ENCODE assay signal across 8 cellular contexts in genomic region chr12:124993568-124994434, GRCh38. TPM values are rescaled to one million over a fixed set of nuclear protein-coding genes. Genes with fewer than 3 reads are reported as not detected.
DNase-seq lines count a peak whose midpoint lies in the region; ATAC-seq, FAIRE-seq and TF ChIP-seq lines count a peak whose summit lies in the region.

TSS of gene BRI3BP (plus strand) at chr12:124993645. CDS start at chr12:124993791, 146 bp downstream.

- in situ Hi-C loops in HepG2 (cut with HindIII; ENCODE audit: extremely low pct_ligation_motif_present, low pct_unique_long_range_greater_than_20kb): no loop called here

- CTCF ChIA-PET in HepG2 (lab: Yijun Ruan, JAX; ENCODE audit: low intra/inter-chr PET ratio, low total read pairs): no interaction called here

- no peaks in the 10 kb centered on the region for H3K9me3 Mint-ChIP-seq in chondrocyte (ENCODE audit: low read depth)

- H3K27me3 ChIP-seq in HepG2 (ENCODE audit: control insufficient read depth in 1 of 2, insufficient read depth in 2 of 2, low read length in 2 of 2): no peaks in the 10 kb centered on the region; a peak in 1 of 5 replicates

- ATAC-seq in HG02763 (IDR thresholded peaks at IDR 0.05; ENCODE audit: unreplicated experiment): peak; percentile 49
- peak; percentile 71 for ATAC-seq in HepG2

- H4K20me1 ChIP-seq in HepG2 (ENCODE audit: insufficient read depth, low read length): peaks cover 5% of the 10 kb centered on the region; the same call in 1 of the 2 replicates

- no peaks in the 10 kb centered on the region for H3K27me3 Mint-ChIP-seq in chondrocyte (ENCODE audit: low read depth)

- H3K27ac ChIP-seq in HepG2 (ENCODE audit: extremely low read length, insufficient read depth, low read length): peak within 1 kb of the TSS; percentile 75

- peak within 1 kb of the TSS; percentile 76 to 91 (median 83) for H3K4me3 ChIP-seq in HepG2 (replicated peaks in 1 of 3; ENCODE audit: insufficient read depth in 1 of 3, low read depth in 2 of 3, low read length in 3 of 3)

- no TSS peak for BruUV-seq in HepG2 (replicated peaks; lab: Mats Ljungman, UMichigan)

- H2AFZ ChIP-seq in HepG2 (ENCODE audit: low read length): peak within 1 kb of the TSS; percentile 56

- peak within 1 kb of the TSS; percentile 84 for H3K4me3 Mint-ChIP-seq in chondrocyte (ENCODE audit: unreplicated experiment)

- H3K9ac ChIP-seq in HepG2 (ENCODE audit: insufficient read depth, low read depth, low read length): peak within 1 kb of the TSS; percentile 74

- no peaks in the 10 kb centered on the region for H3K36me3 Mint-ChIP-seq in chondrocyte (ENCODE audit: low read depth)

- TF ChIP-seq RAD21 in HepG2 (CRISPR knock-in tag; IDR thresholded peaks at IDR 0.05): no peak; the same call in 1 of the 2 replicates

- no peaks in the 10 kb centered on the region for H3K9me3 ChIP-seq in HepG2 (ENCODE audit: low read length)

- H3K36me3 ChIP-seq in HepG2 (replicated peaks in 1 of 2; ENCODE audit: control insufficient read depth in 1 of 2, insufficient read depth in 2 of 2, low read length in 2 of 2): no peaks in the 10 kb centered on the region

- intact Hi-C loops in HepG2 (cut with micrococcal nuclease; ENCODE audit: unreplicated experiment): loop anchor here (2.0 kb wide), 1 partner anchor 99 kb away; no protein-coding TSS in a partner anchor

- TF ChIP-seq CTCF in chondrocyte (IDR thresholded peaks at IDR 0.05) (no peak), HepG2 (CRISPR knock-in tag; IDR thresholded peaks at IDR 0.05) (no peak)

- peak; percentile 53 to 64 for TF ChIP-seq POLR2A in HepG2 (IDR thresholded peaks at IDR 0.05; ENCODE audit: insufficient read depth in 1 of 2, low read depth in 2 of 2, low read length in 2 of 2)

- peak within 1 kb of the TSS; percentile 91 for H3K4me2 ChIP-seq in HepG2 (ENCODE audit: low read depth, low read length)

- H3K27ac Mint-ChIP-seq in chondrocyte (ENCODE audit: unreplicated experiment): peak within 1 kb of the TSS; percentile 63

- DNase-seq in NCI-H345 (lab: John Stamatoyannopoulos, UW) (peak; percentile 83), NCI-H345 treated with DMSO at 0.1 percent for 48 hours (lab: John Stamatoyannopoulos, UW; ENCODE audit: unreplicated experiment) (no peak), NCI-H146 (lab: John Stamatoyannopoulos, UW) (peak; percentile 69), chondrocyte (ENCODE audit: low spot score) (no peak), HepG2 (ENCODE audit: low spot score) (peak; percentile 27)
- DNase-seq in activated CD4-positive, alpha-beta T cell treated with anti-CD3 and anti-CD28 coated beads for 24 hours (ENCODE audit: low read depth in 2 of 2): peak; percentile 61 to 67
- peak; percentile 73 to 80 for DNase-seq in stimulated activated CD4-positive, alpha-beta T cell treated with anti-CD3 and anti-CD28 coated beads, Interleukin-4, amount 100 ng/mL, for 4 hours

- H3K4me1 ChIP-seq in HepG2 (ENCODE audit: insufficient read depth, low read length): peaks cover 42% of the 10 kb centered on the region

- peaks cover 22% of the 10 kb centered on the region for H3K4me1 Mint-ChIP-seq in chondrocyte (ENCODE audit: low read depth)

- no peak for FAIRE-seq in HepG2 (lab: Jason Lieb, UNC)

- POLR2A ChIA-PET in HepG2 (lab: Yijun Ruan, JAX): interaction anchor here (1.0 to 1.6 kb wide), 3 partner anchors 55 to 99 kb away, joined by 3 to 4 read pairs (median 3); no protein-coding TSS in a partner anchor

- WGBS in HepG2 (ENCODE audit: low lambda C conversion rate): 4% methylated on average over 12 of the region's 124 CpGs

- H3K79me2 ChIP-seq in HepG2 (ENCODE audit: insufficient read depth, low read length): peaks cover 41% of the 10 kb centered on the region

- TF ChIP-seq EP300 in HepG2 (IDR thresholded peaks at IDR 0.05; ENCODE audit: low read depth in 2 of 2, low read length in 2 of 2) (no peak), HepG2 (CRISPR knock-in tag; IDR thresholded peaks at IDR 0.05; ENCODE audit: borderline replicate concordance) (no peak)

TF ChIP-seq in HepG2, 621 proteins besides CTCF, POLR2A, EP300 and RAD21 (continues in another document):
- TF ChIP-seq ZNF12 (CRISPR knock-in tag; IDR thresholded peaks at IDR 0.05) (no peak), ZNF672 (CRISPR knock-in tag; IDR thresholded peaks at IDR 0.05) (no peak), HBP1 (CRISPR knock-in tag; IDR thresholded peaks at IDR 0.05; ENCODE audit: low read depth) (peak; percentile 98), ZFP37 (CRISPR knock-in tag; IDR thresholded peaks at IDR 0.05; ENCODE audit: borderline replicate concordance) (no peak), ZNF512B (CRISPR knock-in tag; IDR thresholded peaks at IDR 0.05; ENCODE audit: borderline replicate concordance) (no peak), TAF15 (IDR thresholded peaks at IDR 0.05; ENCODE audit: low read depth, low read length, poor library complexity, severe bottlenecking) (no peak), MBD4 (IDR thresholded peaks at IDR 0.05; ENCODE audit: borderline replicate concordance, low read length) (no peak), RELA (CRISPR knock-in tag; IDR thresholded peaks at IDR 0.05) (no peak)

RNA-seq across cellular contexts. Expression of gene BRI3BP, which starts in this region (rescaled TPM):
- total RNA-seq in chondrocyte (6.8 to 11.8 TPM (median 7.1 TPM) in 3 replicates), HepG2 (2016; rRNA removed; fragmentation: Illumina TruSeq; extraction: Trizol) (17.6 and 21.1 TPM in 2 replicates)
- 5.0 and 5.2 TPM in 2 replicates for total RNA-seq in HepG2 (2016; cell fraction: cytosol; rRNA removed; fragmentation: Illumina TruSeq; extraction: Trizol; ENCODE audit: low read depth)
- total RNA-seq in HepG2 (2016; cell fraction: insoluble cytoplasmic fraction; rRNA removed; fragmentation: Illumina TruSeq; extraction: Trizol): 16.5 and 21.3 TPM in 2 replicates
- total RNA-seq in HepG2 (2016; cell fraction: membrane; rRNA removed; fragmentation: Illumina TruSeq; extraction: Trizol): 14.9 and 15.7 TPM in 2 replicates
- total RNA-seq in HepG2 (2016; cell fraction: nucleus; rRNA removed; fragmentation: Illumina TruSeq; extraction: Trizol): 15.9 and 20.4 TPM in 2 replicates
- 6.4 and 7.5 TPM in 2 replicates for polyA plus RNA-seq in HepG2 (2011; rRNA removed)
- 6.3 and 6.6 TPM in 2 replicates for polyA plus RNA-seq in HepG2 (2011; cell fraction: cytosol; rRNA removed)
- 2.9 and 3.0 TPM in 2 replicates for polyA plus RNA-seq in HepG2 (2011; cell fraction: nucleus; rRNA removed)
- polyA plus RNA-seq in HepG2 (2012): 6.1 and 7.2 TPM in 2 replicates
- 4.9 and 5.3 TPM in 2 replicates for polyA plus RNA-seq in HepG2 (2016; cell fraction: cytosol; fragmentation: Illumina TruSeq; extraction: Trizol; ENCODE audit: low read depth)
- 13.2 and 14.3 TPM in 2 replicates for polyA plus RNA-seq in HepG2 (2016; cell fraction: insoluble cytoplasmic fraction; fragmentation: Illumina TruSeq; extraction: Trizol; ENCODE audit: low read depth)
- 9.2 TPM in 2 replicates for polyA plus RNA-seq in HepG2 (2016; cell fraction: membrane; fragmentation: Illumina TruSeq; extraction: Trizol; ENCODE audit: low read depth)
- polyA plus RNA-seq in HepG2 (2016; cell fraction: nucleus; fragmentation: Illumina TruSeq; extraction: Trizol; ENCODE audit: insufficient read depth, low read depth): 20.9 and 21.2 TPM in 2 replicates
- polyA minus RNA-seq in HepG2 (2011; rRNA and poly(A)+ RNA removed; ENCODE audit: low replicate concordance): 14.9 and 34.8 TPM in 2 replicates
- 10.7 and 11.1 TPM in 2 replicates for polyA minus RNA-seq in HepG2 (2011; cell fraction: cytosol; rRNA and poly(A)+ RNA removed)
- polyA minus RNA-seq in HepG2 (2011; cell fraction: nucleus; rRNA and poly(A)+ RNA removed): 5.8 and 6.5 TPM in 2 replicates

Comparison
In these comparisons a context has a peak if more than half of its experiments do, and no peak if none do; other contexts are left out.
1. DNase-seq: peak in NCI-H345 (single experiment), NCI-H146 (single experiment), activated CD4-positive, alpha-beta T cell treated with anti-CD3 and anti-CD28 coated beads for 24 hours (2 of 2), HepG2 (single experiment) and stimulated activated CD4-positive, alpha-beta T cell treated with anti-CD3 and anti-CD28 coated beads, Interleukin-4, amount 100 ng/mL, for 4 hours (2 of 2); none in NCI-H345 treated with DMSO at 0.1 percent for 48 hours (single experiment) and chondrocyte (single experiment).